In the genomic region with DNA sequence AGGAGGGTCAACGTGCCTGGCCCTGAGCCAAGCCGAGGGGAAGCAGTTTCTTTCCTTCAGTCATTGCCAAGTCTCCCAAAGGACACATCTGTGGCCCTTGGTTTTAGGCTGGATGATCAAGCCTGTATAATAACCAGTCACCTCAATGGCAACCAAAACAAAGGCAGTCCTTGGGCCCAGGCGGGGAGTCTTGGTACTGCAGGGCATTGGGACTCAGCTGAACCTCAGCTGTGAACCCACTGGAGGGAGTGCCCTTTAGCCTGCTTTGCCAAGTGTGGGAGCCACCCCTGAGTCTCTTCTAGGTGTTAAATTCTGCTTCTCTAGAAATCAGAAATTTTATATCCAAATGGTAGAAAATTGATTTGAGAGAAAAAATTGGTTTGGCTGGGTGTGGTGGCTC, we compare ENCODE assay signal across 1 cellular context.
TF ChIP-seq lines count a peak whose summit lies in the region.

No MANE protein-coding gene starts in this region.

TF ChIP-seq in WTC11, 78 proteins besides CTCF, POLR2A, EP300 and RAD21 (continued from another document):
- TF ChIP-seq, protein P1, sequence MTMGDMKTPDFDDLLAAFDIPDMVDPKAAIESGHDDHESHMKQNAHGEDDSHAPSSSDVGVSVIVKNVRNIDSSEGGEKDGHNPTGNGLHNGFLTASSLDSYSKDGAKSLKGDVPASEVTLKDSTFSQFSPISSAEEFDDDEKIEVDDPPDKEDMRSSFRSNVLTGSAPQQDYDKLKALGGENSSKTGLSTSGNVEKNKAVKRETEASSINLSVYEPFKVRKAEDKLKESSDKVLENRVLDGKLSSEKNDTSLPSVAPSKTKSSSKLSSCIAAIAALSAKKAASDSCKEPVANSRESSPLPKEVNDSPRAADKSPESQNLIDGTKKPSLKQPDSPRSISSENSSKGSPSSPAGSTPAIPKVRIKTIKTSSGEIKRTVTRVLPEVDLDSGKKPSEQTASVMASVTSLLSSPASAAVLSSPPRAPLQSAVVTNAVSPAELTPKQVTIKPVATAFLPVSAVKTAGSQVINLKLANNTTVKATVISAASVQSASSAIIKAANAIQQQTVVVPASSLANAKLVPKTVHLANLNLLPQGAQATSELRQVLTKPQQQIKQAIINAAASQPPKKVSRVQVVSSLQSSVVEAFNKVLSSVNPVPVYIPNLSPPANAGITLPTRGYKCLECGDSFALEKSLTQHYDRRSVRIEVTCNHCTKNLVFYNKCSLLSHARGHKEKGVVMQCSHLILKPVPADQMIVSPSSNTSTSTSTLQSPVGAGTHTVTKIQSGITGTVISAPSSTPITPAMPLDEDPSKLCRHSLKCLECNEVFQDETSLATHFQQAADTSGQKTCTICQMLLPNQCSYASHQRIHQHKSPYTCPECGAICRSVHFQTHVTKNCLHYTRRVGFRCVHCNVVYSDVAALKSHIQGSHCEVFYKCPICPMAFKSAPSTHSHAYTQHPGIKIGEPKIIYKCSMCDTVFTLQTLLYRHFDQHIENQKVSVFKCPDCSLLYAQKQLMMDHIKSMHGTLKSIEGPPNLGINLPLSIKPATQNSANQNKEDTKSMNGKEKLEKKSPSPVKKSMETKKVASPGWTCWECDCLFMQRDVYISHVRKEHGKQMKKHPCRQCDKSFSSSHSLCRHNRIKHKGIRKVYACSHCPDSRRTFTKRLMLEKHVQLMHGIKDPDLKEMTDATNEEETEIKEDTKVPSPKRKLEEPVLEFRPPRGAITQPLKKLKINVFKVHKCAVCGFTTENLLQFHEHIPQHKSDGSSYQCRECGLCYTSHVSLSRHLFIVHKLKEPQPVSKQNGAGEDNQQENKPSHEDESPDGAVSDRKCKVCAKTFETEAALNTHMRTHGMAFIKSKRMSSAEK (CRISPR knock-in tag; IDR thresholded peaks at IDR 0.05; ENCODE audit: borderline replicate concordance): no peak
- TF ChIP-seq, protein P2, sequence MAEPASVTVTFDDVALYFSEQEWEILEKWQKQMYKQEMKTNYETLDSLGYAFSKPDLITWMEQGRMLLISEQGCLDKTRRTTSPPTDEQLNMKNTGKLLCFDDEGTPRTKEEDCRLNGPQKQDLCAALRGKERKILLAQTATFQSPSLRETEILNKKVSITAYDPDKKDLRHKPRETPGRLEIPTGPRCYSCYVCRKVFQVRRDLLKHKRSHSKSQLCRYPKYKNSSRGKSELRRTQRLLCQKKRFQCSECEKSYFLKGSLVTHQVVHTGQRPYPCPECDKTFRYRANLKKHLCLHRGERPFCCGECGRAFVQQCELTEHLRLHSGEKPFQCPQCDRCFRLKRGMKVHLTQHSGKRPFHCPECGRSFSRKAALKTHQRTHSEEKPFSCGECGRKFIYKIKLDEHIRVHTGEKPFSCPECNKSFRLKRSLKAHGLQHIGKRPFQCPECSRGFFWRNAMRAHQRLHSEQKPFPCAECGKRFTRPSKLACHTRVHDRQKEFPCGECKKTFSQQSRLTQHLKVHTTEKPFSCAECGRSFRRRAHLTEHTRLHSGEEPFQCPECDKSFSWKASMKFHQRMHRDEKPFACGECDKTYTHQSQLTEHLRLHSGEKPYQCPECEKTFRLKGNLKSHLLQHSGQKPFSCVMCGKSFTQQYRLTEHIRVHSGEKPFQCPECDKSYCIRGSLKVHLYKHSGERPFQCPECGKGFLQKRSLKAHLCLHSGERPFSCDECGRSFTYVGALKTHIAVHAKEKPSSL (CRISPR knock-in tag; conservative IDR thresholded peaks at IDR 0.05): no peak
- TF ChIP-seq SMAD3 (CRISPR knock-in tag; IDR thresholded peaks at IDR 0.05; ENCODE audit: borderline replicate concordance) (no peak), ZNF232 (CRISPR knock-in tag; IDR thresholded peaks at IDR 0.05) (no peak), FOXP1 (CRISPR knock-in tag; IDR thresholded peaks at IDR 0.05; ENCODE audit: borderline replicate concordance) (no peak), ZNF121 (CRISPR knock-in tag; IDR thresholded peaks at IDR 0.05) (no peak)
- TF ChIP-seq, protein P3, sequence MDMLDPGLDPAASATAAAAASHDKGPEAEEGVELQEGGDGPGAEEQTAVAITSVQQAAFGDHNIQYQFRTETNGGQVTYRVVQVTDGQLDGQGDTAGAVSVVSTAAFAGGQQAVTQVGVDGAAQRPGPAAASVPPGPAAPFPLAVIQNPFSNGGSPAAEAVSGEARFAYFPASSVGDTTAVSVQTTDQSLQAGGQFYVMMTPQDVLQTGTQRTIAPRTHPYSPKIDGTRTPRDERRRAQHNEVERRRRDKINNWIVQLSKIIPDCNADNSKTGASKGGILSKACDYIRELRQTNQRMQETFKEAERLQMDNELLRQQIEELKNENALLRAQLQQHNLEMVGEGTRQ (CRISPR knock-in tag; IDR thresholded peaks at IDR 0.05): no peak
- TF ChIP-seq, protein P4, sequence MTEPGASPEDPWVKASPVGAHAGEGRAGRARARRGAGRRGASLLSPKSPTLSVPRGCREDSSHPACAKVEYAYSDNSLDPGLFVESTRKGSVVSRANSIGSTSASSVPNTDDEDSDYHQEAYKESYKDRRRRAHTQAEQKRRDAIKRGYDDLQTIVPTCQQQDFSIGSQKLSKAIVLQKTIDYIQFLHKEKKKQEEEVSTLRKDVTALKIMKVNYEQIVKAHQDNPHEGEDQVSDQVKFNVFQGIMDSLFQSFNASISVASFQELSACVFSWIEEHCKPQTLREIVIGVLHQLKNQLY (CRISPR knock-in tag; IDR thresholded peaks at IDR 0.05): no peak
